7 cellular contexts compared by ENCODE assay signal in genomic region chr13:112943309-112944125, GRCh38. TPM values are rescaled to one million over a fixed set of nuclear protein-coding genes. Genes with fewer than 3 reads are reported as not detected.
DNase-seq lines count a peak whose midpoint lies in the region; ATAC-seq, FAIRE-seq and TF ChIP-seq lines count a peak whose summit lies in the region.

No MANE protein-coding gene starts in this region.

- in situ Hi-C loops in HAP-1 (cut with MboI; ENCODE audit: low sequenced_read_pairs), result loop anchor here (25.0 kb wide), 1 partner anchor 444 kb away; no protein-coding TSS in a partner anchor

- H3K4me3 Mint-ChIP-seq in activated T-cell treated with anti-CD3 and anti-CD28 coated beads, Interleukin-2, amount 50 U/mL, for 4 hours, result peak overlapping the region; percentile 84

- H3K4me1 ChIP-seq in HAP-1 (peaks cover 3% of the 10 kb centered on the region), gastroesophageal sphincter (peaks cover 0 to 15% (median 0%) of the 10 kb centered on the region in 3 donors)

- H3K36me3 ChIP-seq in HAP-1 (replicated peaks) (no peaks in the 10 kb centered on the region), gastroesophageal sphincter (no peaks in the 10 kb centered on the region)

- WGBS in gastroesophageal sphincter (ENCODE audit: low coverage in 1 of 2), 2 donors, result 4% methylated on average over 10 of the region's 81 CpGs; no CpG with 5 or more reads in 1 of the 2 donors

- H3K9me3 ChIP-seq in HAP-1 (peaks cover 7% of the 10 kb centered on the region; the same call in 1 of the 2 replicates), gastroesophageal sphincter (no peaks in the 10 kb centered on the region)

- ATAC-seq in activated T-cell treated with anti-CD3 and anti-CD28 coated beads, Interleukin-2, amount 50 U/mL, for 4 hours, result peak; percentile 63 to 64
- ATAC-seq in gastroesophageal sphincter (peak; percentile 79), omental fat pad (ENCODE audit: low FRiP score) (peak; percentile 38)

- H3K27me3 Mint-ChIP-seq in activated T-cell treated with anti-CD3 and anti-CD28 coated beads, Interleukin-2, amount 50 U/mL, for 4 hours (ENCODE audit: low read depth), result peaks cover 16% of the 10 kb centered on the region

- DNase-seq in GM10248 (ENCODE audit: extremely low spot score) (peak; percentile 58), HAP-1 (ENCODE audit: low spot score in 2 of 2) (peak; percentile 57 to 78), NCI-H1105 treated with DMSO at 0.1 percent for 48 hours (lab: John Stamatoyannopoulos, UW) (peak; percentile 58), omental fat pad (ENCODE audit: low spot score) (no peak), RCC 7860 (ENCODE audit: low spot score) (no peak)
- no peak for DNase-seq in activated T-cell treated with anti-CD3 and anti-CD28 coated beads, Interleukin-2, amount 50 U/mL, for 4 hours

- no peak for TF ChIP-seq CTCF in GM10248 (IDR thresholded peaks at IDR 0.05; ENCODE audit: control extremely low read depth, extremely low read depth, low read depth, missing control alignments)
- TF ChIP-seq CTCF in gastroesophageal sphincter (IDR thresholded peaks at IDR 0.05), result no peak
- no peak for TF ChIP-seq CTCF in omental fat pad (IDR thresholded peaks at IDR 0.05)

- H3K9me3 Mint-ChIP-seq in activated T-cell treated with anti-CD3 and anti-CD28 coated beads, Interleukin-2, amount 50 U/mL, for 4 hours, result no peaks in the 10 kb centered on the region

- CTCF ChIA-PET in GM10248 (lab: Yijun Ruan, JAX), result interaction anchor here (0.6 to 3.5 kb wide), 21 partner anchors 7 to 618 kb away, joined by 3 to 48 read pairs (median 4); no protein-coding TSS in a partner anchor

- POLR2A ChIA-PET in GM10248 (lab: Yijun Ruan, JAX), result no interaction called here

- no peak for FAIRE-seq in RCC 7860 (lab: Jason Lieb, UNC)

- H3K4me3 ChIP-seq in HAP-1, result peak overlapping the region; percentile 40
- peak overlapping the region; percentile 15 to 62 for H3K4me3 ChIP-seq in gastroesophageal sphincter

- H3K36me3 Mint-ChIP-seq in activated T-cell treated with anti-CD3 and anti-CD28 coated beads, Interleukin-2, amount 50 U/mL, for 4 hours (ENCODE audit: insufficient read depth), result no peaks in the 10 kb centered on the region

- H3K4me1 Mint-ChIP-seq in activated T-cell treated with anti-CD3 and anti-CD28 coated beads, Interleukin-2, amount 50 U/mL, for 4 hours (ENCODE audit: low read depth), result peaks cover 7% of the 10 kb centered on the region

- peak overlapping the region in 3 of 4 donors; percentile 35 to 76 (median 65) for H3K27ac ChIP-seq in gastroesophageal sphincter

- no peak for TF ChIP-seq EP300 in gastroesophageal sphincter (IDR thresholded peaks at IDR 0.05)

- H3K27me3 ChIP-seq in HAP-1 (ENCODE audit: low read depth) (no peaks in the 10 kb centered on the region), gastroesophageal sphincter (peaks cover 25% of the 10 kb centered on the region)

- peak in 1 of 2 donors; percentile 10 for TF ChIP-seq POLR2A in gastroesophageal sphincter (IDR thresholded peaks at IDR 0.05)

RNA-seq across cellular contexts. Expression of gene MCF2L, which starts 25.5 kb away (rescaled TPM):
- 1 to 10 TPM; 8.6 to 9.3 (median 8.9) TPM for total RNA-seq in activated T-cell treated with anti-CD3 and anti-CD28 coated beads, Interleukin-2, amount 50 U/mL, for 4 hours
- total RNA-seq in gastroesophageal sphincter (10 to 100 TPM; 18.3 to 52.6 (median 29.9) TPM), omental fat pad (100 to 1,000 TPM in 1 of 4 donors, 10 to 100 TPM in 3; 12.8 to 169 (median 41.5) TPM)

Comparison
In these comparisons a context has a peak if more than half of its experiments do, and no peak if none do; other contexts are left out.
1. DNase-seq: peak in GM10248 (single experiment), HAP-1 (2 of 2) and NCI-H1105 treated with DMSO at 0.1 percent for 48 hours (single experiment); none in activated T-cell treated with anti-CD3 and anti-CD28 coated beads, Interleukin-2, amount 50 U/mL, for 4 hours (single experiment), omental fat pad (single experiment) and RCC 7860 (single experiment).
2. Peak in every context shown above with its lines, with median percentiles within 50 percentile points of each other: ATAC-seq.